Comparison of ENCODE assay signal across 2 cellular contexts in genomic region chr19:5773276-5773675, GRCh38.
TF ChIP-seq lines count a peak whose summit lies in the region.

No MANE protein-coding gene starts in this region.

TF ChIP-seq in SK-N-SH, 30 proteins besides CTCF, POLR2A, EP300 and RAD21 (continued from another document):
- TF ChIP-seq SMC3 (IDR thresholded peaks at IDR 0.05; ENCODE audit: low read depth, low read length) (no peak), CHD2 (IDR thresholded peaks at IDR 0.05; ENCODE audit: low read length, partially characterized antibody) (no peak), POLR2AphosphoS5 (IDR thresholded peaks at IDR 0.05; ENCODE audit: low read depth, low read length) (no peak), TEAD4 (IDR thresholded peaks at IDR 0.05; ENCODE audit: borderline replicate concordance, insufficient read depth) (no peak), GABPA (IDR thresholded peaks at IDR 0.05; ENCODE audit: low read depth) (no peak), IRF3 (IDR thresholded peaks at IDR 0.05; ENCODE audit: low read depth, low read length) (no peak), USF1 (IDR thresholded peaks at IDR 0.05; ENCODE audit: borderline replicate concordance, low read depth) (no peak), MEF2A (IDR thresholded peaks at IDR 0.05; ENCODE audit: borderline replicate concordance, low read depth) (no peak), JUND (IDR thresholded peaks at IDR 0.05) (no peak), RCOR1 (IDR thresholded peaks at IDR 0.05; ENCODE audit: low read length) (no peak), FOSL2 (IDR thresholded peaks at IDR 0.05; ENCODE audit: borderline replicate concordance, low read depth) (no peak), NFIC (IDR thresholded peaks at IDR 0.05; ENCODE audit: borderline replicate concordance) (no peak), PBX3 (IDR thresholded peaks at IDR 0.05) (no peak), FOXM1 (IDR thresholded peaks at IDR 0.05; ENCODE audit: low read depth) (no peak), EZH2phosphoT487 (IDR thresholded peaks at IDR 0.05; ENCODE audit: borderline replicate concordance, low read depth) (no peak), SIN3A (IDR thresholded peaks at IDR 0.05; ENCODE audit: borderline replicate concordance, low read depth, low read length) (no peak), YY1 (IDR thresholded peaks at IDR 0.05; ENCODE audit: low read depth) (no peak)

TF ChIP-seq in SK-N-SH treated with all-trans-retinoic acid at 6 μM for 48 hours, 23 proteins besides CTCF, POLR2A, EP300 and RAD21 (continued from another document):
- TF ChIP-seq POU6F1 (CRISPR knock-in tag; IDR thresholded peaks at IDR 0.05; ENCODE audit: borderline replicate concordance, low read depth), result no peak
- TF ChIP-seq BACH2 (CRISPR knock-in tag; IDR thresholded peaks at IDR 0.05; ENCODE audit: borderline replicate concordance), result no peak
- TF ChIP-seq SNAI2 (CRISPR knock-in tag; IDR thresholded peaks at IDR 0.05), result no peak
- no peak for TF ChIP-seq ZNF565 (CRISPR knock-in tag; conservative IDR thresholded peaks at IDR 0.05; ENCODE audit: low read depth)
- no peak for TF ChIP-seq CREB5 (CRISPR knock-in tag; IDR thresholded peaks at IDR 0.05; ENCODE audit: low read depth)
- TF ChIP-seq ZFP30 (CRISPR knock-in tag; IDR thresholded peaks at IDR 0.05), result no peak
- no peak for TF ChIP-seq OSR1 (CRISPR knock-in tag; IDR thresholded peaks at IDR 0.05)
- no peak for TF ChIP-seq TOX (CRISPR knock-in tag; IDR thresholded peaks at IDR 0.05; ENCODE audit: borderline replicate concordance)
- TF ChIP-seq CSDC2 (CRISPR knock-in tag; IDR thresholded peaks at IDR 0.05), result no peak
- no peak for TF ChIP-seq TCF4 (CRISPR knock-in tag; IDR thresholded peaks at IDR 0.05; ENCODE audit: borderline replicate concordance)
- no peak for TF ChIP-seq PPARA (CRISPR knock-in tag; IDR thresholded peaks at IDR 0.05; ENCODE audit: borderline replicate concordance)
- no peak for TF ChIP-seq ARNTL (CRISPR knock-in tag; IDR thresholded peaks at IDR 0.05; ENCODE audit: borderline replicate concordance, low read depth)
- TF ChIP-seq TSHZ2 (CRISPR knock-in tag; IDR thresholded peaks at IDR 0.05), result no peak
- TF ChIP-seq ISL1 (CRISPR knock-in tag; IDR thresholded peaks at IDR 0.05), result no peak
TF ChIP-seq in SK-N-SH treated with all-trans-retinoic acid at 6 μM for 48 hours: peak in this region for 0.
